26 cellular contexts compared by ENCODE assay signal in genomic region chr7:129212126-129212525, GRCh38. TPM values are rescaled to one million over a fixed set of nuclear protein-coding genes. Genes with fewer than 3 reads are reported as not detected.
"Had no signal": no experiment of that assay in that cellular context is flagged by ENCODE, and none has a peak within 500 bp of the region (broad histone marks: within the 10 kb centered on the region; RNA-seq: fewer than 3 reads in every experiment).

No MANE protein-coding gene starts in this region.

- H3K9me3 Mint-ChIP-seq: activated CD4-positive, alpha-beta memory T cell treated with anti-CD3 and anti-CD28 coated beads for 36 hours; activated CD4-positive, alpha-beta T cell treated with anti-CD3 and anti-CD28 coated beads, Interleukin-2, amount 10 ng/mL, durations not matched to agents 24 days and 14 days; activated naive CD4-positive, alpha-beta T cell treated with anti-CD3 and anti-CD28 coated beads, Interleukin-2, amount 10 ng/mL, durations not matched to agents 7 days and 5 days; activated naive CD4-positive, alpha-beta T cell treated with anti-CD3 and anti-CD28 coated beads, Interleukin-2, amount 50 U/mL, for 72 hours; activated naive CD8-positive, alpha-beta T cell treated with anti-CD3 and anti-CD28 coated beads, Interleukin-2, amount 10 ng/mL, durations not matched to agents 7 days and 5 days; activated T-cell treated with anti-CD3 and anti-CD28 coated beads, Interleukin-2, amount 50 U/mL, for 24 hours; activated T-cell treated with anti-CD3 and anti-CD28 coated beads, Interleukin-2, amount 50 U/mL, for 72 hours; central memory CD8-positive, alpha-beta T cell; dendritic cell treated with granulocyte-macrophage colony-stimulating factor and Interleukin-4, amounts not matched to agents 40 ng/mL and 50 ng/mL, for 4 days; T-helper 2 cell treated with Interferon-gamma antibody and Interleukin-4, amounts not matched to agents 5 μg/mL and 100 μg/mL, for 36 hours had no signal

- H3K27ac Mint-ChIP-seq: activated CD4-positive, alpha-beta memory T cell treated with anti-CD3 and anti-CD28 coated beads for 36 hours; activated CD4-positive, alpha-beta T cell treated with anti-CD3 and anti-CD28 coated beads for 36 hours; activated CD4-positive, alpha-beta T cell treated with anti-CD3 and anti-CD28 coated beads, Interleukin-2, amount 10 ng/mL, durations not matched to agents 24 days and 14 days; activated naive CD4-positive, alpha-beta T cell treated with anti-CD3 and anti-CD28 coated beads, Interleukin-2, amount 10 ng/mL, durations not matched to agents 7 days and 5 days; activated naive CD8-positive, alpha-beta T cell treated with anti-CD3 and anti-CD28 coated beads, Interleukin-2, amount 10 ng/mL, durations not matched to agents 7 days and 5 days; activated T-cell treated with anti-CD3 and anti-CD28 coated beads, Interleukin-2, amount 50 U/mL, for 24 hours; activated T-cell treated with anti-CD3 and anti-CD28 coated beads, Interleukin-2, amount 50 U/mL, for 72 hours; endodermal cell; T-helper 17 cell; T-helper 2 cell treated with Interferon-gamma antibody and Interleukin-4, amounts not matched to agents 5 μg/mL and 100 μg/mL, for 36 hours had no signal

- H3K27ac ChIP-seq: brain microvascular endothelial cell, coronary artery, dorsolateral prefrontal cortex had no signal

- H3K4me3 ChIP-seq: coronary artery, dorsolateral prefrontal cortex had no signal

- H3K4me3 Mint-ChIP-seq: activated CD4-positive, alpha-beta memory T cell treated with anti-CD3 and anti-CD28 coated beads for 36 hours; activated CD4-positive, alpha-beta T cell treated with anti-CD3 and anti-CD28 coated beads for 36 hours; activated CD4-positive, alpha-beta T cell treated with anti-CD3 and anti-CD28 coated beads, Interleukin-2, amount 10 ng/mL, durations not matched to agents 24 days and 14 days; activated naive CD4-positive, alpha-beta T cell treated with anti-CD3 and anti-CD28 coated beads, Interleukin-2, amount 10 ng/mL, durations not matched to agents 7 days and 5 days; activated naive CD8-positive, alpha-beta T cell treated with anti-CD3 and anti-CD28 coated beads, Interleukin-2, amount 10 ng/mL, durations not matched to agents 7 days and 5 days; activated T-cell treated with anti-CD3 and anti-CD28 coated beads, Interleukin-2, amount 50 U/mL, for 24 hours; activated T-cell treated with anti-CD3 and anti-CD28 coated beads, Interleukin-2, amount 50 U/mL, for 72 hours; central memory CD8-positive, alpha-beta T cell; dendritic cell treated with granulocyte-macrophage colony-stimulating factor and Interleukin-4, amounts not matched to agents 40 ng/mL and 50 ng/mL, for 4 days; endodermal cell; T-helper 17 cell; T-helper 2 cell treated with Interferon-gamma antibody and Interleukin-4, amounts not matched to agents 5 μg/mL and 100 μg/mL, for 36 hours had no signal

- H3K36me3 Mint-ChIP-seq: activated CD4-positive, alpha-beta memory T cell treated with anti-CD3 and anti-CD28 coated beads for 36 hours; activated naive CD4-positive, alpha-beta T cell treated with anti-CD3 and anti-CD28 coated beads, Interleukin-2, amount 10 ng/mL, durations not matched to agents 7 days and 5 days; activated naive CD4-positive, alpha-beta T cell treated with anti-CD3 and anti-CD28 coated beads, Interleukin-2, amount 50 U/mL, for 72 hours; activated naive CD8-positive, alpha-beta T cell treated with anti-CD3 and anti-CD28 coated beads, Interleukin-2, amount 10 ng/mL, durations not matched to agents 7 days and 5 days had no signal

- H3K4me1 Mint-ChIP-seq: activated CD4-positive, alpha-beta T cell treated with anti-CD3 and anti-CD28 coated beads for 36 hours; activated CD4-positive, alpha-beta T cell treated with anti-CD3 and anti-CD28 coated beads, Interleukin-2, amount 10 ng/mL, durations not matched to agents 24 days and 14 days; activated naive CD4-positive, alpha-beta T cell treated with anti-CD3 and anti-CD28 coated beads, Interleukin-2, amount 10 ng/mL, durations not matched to agents 7 days and 5 days; central memory CD8-positive, alpha-beta T cell; endodermal cell had no signal

- H3K27me3 ChIP-seq: brain microvascular endothelial cell, dorsolateral prefrontal cortex had no signal

- H3K27me3 Mint-ChIP-seq: activated CD4-positive, alpha-beta T cell treated with anti-CD3 and anti-CD28 coated beads for 36 hours had no signal

- DNase-seq: activated CD4-positive, alpha-beta memory T cell treated with anti-CD3 and anti-CD28 coated beads for 36 hours; activated CD4-positive, alpha-beta T cell treated with anti-CD3 and anti-CD28 coated beads for 36 hours; activated CD4-positive, alpha-beta T cell treated with anti-CD3 and anti-CD28 coated beads, Interleukin-2, amount 10 ng/mL, durations not matched to agents 24 days and 14 days; activated CD4-positive, CD25-positive, alpha-beta regulatory T cell; activated CD4-positive, CD25-positive, alpha-beta regulatory T cell treated with anti-CD3 and anti-CD28 coated beads, Interleukin-2, amount 50 U/mL, for 72 hours; activated CD8-positive, alpha-beta memory T cell treated with anti-CD3 and anti-CD28 coated beads, Interleukin-2, amount 50 U/mL, for 48 hours; activated gamma-delta T cell; activated naive CD4-positive, alpha-beta T cell; activated naive CD4-positive, alpha-beta T cell treated with anti-CD3 and anti-CD28 coated beads, Interleukin-2, amount 10 ng/mL, durations not matched to agents 7 days and 5 days; activated naive CD8-positive, alpha-beta T cell treated with anti-CD3 and anti-CD28 coated beads, Interleukin-2, amount 10 ng/mL, durations not matched to agents 7 days and 5 days; activated T-cell treated with anti-CD3 and anti-CD28 coated beads for 4 hours; activated T-cell treated with anti-CD3 and anti-CD28 coated beads, Interleukin-2, amount 50 U/mL, for 24 hours; activated T-cell treated with anti-CD3 and anti-CD28 coated beads, Interleukin-2, amount 50 U/mL, for 72 hours; brain microvascular endothelial cell; effector memory CD4-positive, alpha-beta T cell; endodermal cell; foreskin fibroblast; head of caudate nucleus; T-helper 17 cell; T1000 had no signal

- H3K36me3 ChIP-seq: brain microvascular endothelial cell had no signal

RNA-seq across cellular contexts. Expression of gene SMO, which starts 23.7 kb away (rescaled TPM):
- total RNA-seq: T-helper 17 cell had no signal
